In the genomic region with DNA sequence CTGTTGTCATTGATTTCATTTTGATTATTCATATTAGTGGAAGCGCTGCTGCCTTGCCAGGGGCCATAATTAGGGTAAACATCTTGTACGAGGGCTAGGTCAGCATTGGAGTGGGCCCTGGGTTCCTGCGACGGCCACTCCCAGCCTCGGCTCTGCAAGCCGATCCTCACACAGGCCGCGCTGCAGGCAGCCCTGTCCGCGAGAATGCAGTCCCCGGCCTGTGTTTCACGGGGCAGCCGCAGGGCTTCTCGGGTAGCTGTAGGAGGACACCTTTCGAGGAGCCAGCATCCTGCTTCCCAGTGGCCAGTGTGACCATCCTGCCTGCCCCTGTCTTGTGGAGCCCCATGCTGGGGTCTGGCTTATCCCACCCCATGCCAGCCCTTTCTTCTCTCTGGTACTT, we compare ENCODE assay signal across 25 cellular contexts.
"Had no signal": no experiment of that assay in that cellular context is flagged by ENCODE, and none has a peak within 500 bp of the region (broad histone marks: within the 10 kb centered on the region; RNA-seq: fewer than 3 reads in every experiment).

No MANE protein-coding gene starts in this region.

- H3K27me3 Mint-ChIP-seq: stimulated activated naive B cell treated with anti-CD40 and anti-IgM and Interleukin-4, amounts not matched to agents 10 μg/mL and 1 μg/mL and 100 μg/mL, for 72 hours; stimulated activated naive CD8-positive, alpha-beta T cell treated with anti-CD3 and anti-CD28 coated beads, Interleukin-15, Interleukin-2, amounts not matched to agents 100 ng/mL and 50 ng/mL, for 24 hours had no signal

- H3K36me3 Mint-ChIP-seq: natural killer cell; stimulated activated naive B cell treated with anti-CD40 and anti-IgM and Interleukin-4, amounts not matched to agents 10 μg/mL and 1 μg/mL and 100 μg/mL, for 72 hours had no signal

- ATAC-seq: esophagus mucosa; gastrocnemius medialis; left cardiac atrium; lower lobe of right lung; natural killer cell; psoas muscle; right lobe of liver; stimulated activated naive B cell treated with anti-CD40 and anti-IgM and Interleukin-4, amounts not matched to agents 10 μg/mL and 1 μg/mL and 100 μg/mL, for 72 hours had no signal

- H3K9me3 Mint-ChIP-seq: natural killer cell; stimulated activated naive B cell treated with anti-CD40 and anti-IgM and Interleukin-4, amounts not matched to agents 10 μg/mL and 1 μg/mL and 100 μg/mL, for 72 hours; stimulated activated naive CD8-positive, alpha-beta T cell treated with anti-CD3 and anti-CD28 coated beads, Interleukin-15, Interleukin-2, amounts not matched to agents 100 ng/mL and 50 ng/mL, for 24 hours had no signal

- DNase-seq: dorsolateral prefrontal cortex; effector CD4-positive, alpha-beta T cell; foreskin fibroblast; gastrocnemius medialis; left cardiac atrium; left ventricle myocardium inferior; lower lobe of right lung; natural killer cell; occipital lobe; ovary; posterior cingulate gyrus; psoas muscle; right lobe of liver; small intestine; stimulated activated CD4-positive, alpha-beta T cell treated with anti-CD3 and anti-CD28 coated beads, Interleukin-15, amount 100 ng/mL, for 24 hours; stimulated activated CD4-positive, alpha-beta T cell treated with anti-CD3 and anti-CD28 coated beads, Interleukin-2, amount 100 ng/mL, for 48 hours; stimulated activated naive B cell treated with anti-CD40 and anti-IgM and Interleukin-4, amounts not matched to agents 10 μg/mL and 1 μg/mL and 100 μg/mL, for 72 hours had no signal

- H3K4me3 Mint-ChIP-seq: natural killer cell; neural crest cell; stimulated activated naive B cell treated with anti-CD40 and anti-IgM and Interleukin-4, amounts not matched to agents 10 μg/mL and 1 μg/mL and 100 μg/mL, for 72 hours; stimulated activated naive CD8-positive, alpha-beta T cell treated with anti-CD3 and anti-CD28 coated beads, Interleukin-15, Interleukin-2, amounts not matched to agents 100 ng/mL and 50 ng/mL, for 24 hours had no signal

- H3K27me3 ChIP-seq: dorsolateral prefrontal cortex, gastrocnemius medialis, hepatocyte, ovary, right lobe of liver, tibial nerve, upper lobe of left lung had no signal

- H3K27ac Mint-ChIP-seq: natural killer cell; stimulated activated naive B cell treated with anti-CD40 and anti-IgM and Interleukin-4, amounts not matched to agents 10 μg/mL and 1 μg/mL and 100 μg/mL, for 72 hours; stimulated activated naive CD8-positive, alpha-beta T cell treated with anti-CD3 and anti-CD28 coated beads, Interleukin-15, Interleukin-2, amounts not matched to agents 100 ng/mL and 50 ng/mL, for 24 hours had no signal

- H3K27ac ChIP-seq: dorsolateral prefrontal cortex, epithelial cell of prostate, gastrocnemius medialis, hepatocyte, left ventricle myocardium inferior, lower lobe of right lung, ovary, psoas muscle, right lobe of liver, thoracic aorta, tibial nerve, upper lobe of left lung had no signal

- H3K4me2 ChIP-seq: hepatocyte had no signal

- H3K36me3 ChIP-seq: gastrocnemius medialis, left ventricle myocardium inferior, lower lobe of right lung, ovary, right lobe of liver, thoracic aorta, tibial nerve, upper lobe of left lung had no signal

- H3K9me3 ChIP-seq: gastrocnemius medialis, left ventricle myocardium inferior, lower lobe of right lung, ovary, psoas muscle, right lobe of liver, thoracic aorta, tibial nerve, upper lobe of left lung had no signal

- H3K4me1 ChIP-seq: gastrocnemius medialis, lower lobe of right lung, psoas muscle, right lobe of liver, tibial nerve, upper lobe of left lung had no signal

- H3K4me1 Mint-ChIP-seq: natural killer cell, neural crest cell had no signal

- H2AFZ ChIP-seq: hepatocyte had no signal

- H3K4me3 ChIP-seq: dorsolateral prefrontal cortex, gastrocnemius medialis, hepatocyte, left ventricle myocardium inferior, lower lobe of right lung, ovary, psoas muscle, right lobe of liver, thoracic aorta, tibial nerve, upper lobe of left lung had no signal
